8 cellular contexts compared by ENCODE assay signal in genomic region chr20:25247100-25247665, GRCh38. TPM values are rescaled to one million over a fixed set of nuclear protein-coding genes. Genes with fewer than 3 reads are reported as not detected.
DNase-seq lines count a peak whose midpoint lies in the region; ATAC-seq and TF ChIP-seq lines count a peak whose summit lies in the region.

No MANE protein-coding gene starts in this region.

- peak; percentile 25 for ATAC-seq in HG03025 (IDR thresholded peaks at IDR 0.05; ENCODE audit: low FRiP score, unreplicated experiment)

- H3K9me3 ChIP-seq in adipocyte (ENCODE audit: control insufficient read depth, low read length): no peaks in the 10 kb centered on the region

- DNase-seq in ACHN (peak; percentile 74), GM12864 (ENCODE audit: low read depth) (no peak), NCI-H526 treated with DMSO at 0.1 percent for 48 hours (lab: John Stamatoyannopoulos, UW) (peak; percentile 73), adipocyte (ENCODE audit: low read depth) (peak; percentile 78), cardiac septum (ENCODE audit: low spot score) (peak; percentile 88), nucleus accumbens (lab: John Stamatoyannopoulos, UW) (peak in 42 of 56 donors; percentile 17 to 78 (median 52))
- DNase-seq in effector CD4-positive, alpha-beta T cell: no peak

- TF ChIP-seq CTCF in GM12864 (IDR thresholded peaks at IDR 0.05; ENCODE audit: low read depth, low read length, missing control alignments): peak; percentile 13

- no peaks in the 10 kb centered on the region for H3K27me3 ChIP-seq in adipocyte (replicated peaks; ENCODE audit: control insufficient read depth, insufficient read depth, low read length)

- H3K9ac ChIP-seq in adipocyte (ENCODE audit: low read length): peak overlapping the region; percentile 89

- intact Hi-C loops in cardiac septum (cut with DNase I): loop anchor here (1.0 to 10.0 kb wide), 5 partner anchors 20 to 252 kb away; partner anchors contain the start of genes ABHD12 and ACSS1

- no peaks in the 10 kb centered on the region for H3K36me3 ChIP-seq in adipocyte (ENCODE audit: control insufficient read depth, insufficient read depth, low read length, severe bottlenecking)

- H3K4me3 ChIP-seq in GM12864 (ENCODE audit: low read depth, low read length) (peak overlapping the region; percentile 60), adipocyte (ENCODE audit: low read length) (peak overlapping the region; percentile 93)

- peaks cover 54% of the 10 kb centered on the region for H3K4me1 ChIP-seq in adipocyte (ENCODE audit: control insufficient read depth, insufficient read depth, low read length)

- in situ Hi-C loops in ACHN (cut with HindIII; ENCODE audit: low pct_ligation_motif_present, low pct_unique_long_range_greater_than_20kb, low sequenced_read_pairs): no loop called here

RNA-seq across cellular contexts. Expression of gene PYGB, which starts 0.7 kb away (rescaled TPM):
- 386 TPM for total RNA-seq in cardiac septum

RNA-seq across cellular contexts. Expression of gene ENTPD6, which starts 51.7 kb away (rescaled TPM):
- 102 TPM for total RNA-seq in cardiac septum

Comparison
In these comparisons a context has a peak if more than half of its experiments do, and no peak if none do; other contexts are left out.
1. DNase-seq: peak in ACHN (single experiment), NCI-H526 treated with DMSO at 0.1 percent for 48 hours (single experiment), adipocyte (single experiment), cardiac septum (single experiment) and nucleus accumbens (42 of 56); none in GM12864 (single experiment) and effector CD4-positive, alpha-beta T cell (single experiment).